ENCODE assay signal across 21 cellular contexts in genomic region chr20:16283307-16283706, GRCh38.
"Had no signal": no experiment of that assay in that cellular context is flagged by ENCODE, and none has a peak within 500 bp of the region (broad histone marks: within the 10 kb centered on the region; RNA-seq: fewer than 3 reads in every experiment).

No MANE protein-coding gene starts in this region.

- DNase-seq: activated B cell treated with CpG ODN at 0.5 μM for 24 hours; activated CD4-positive, alpha-beta T cell treated with anti-CD3 and anti-CD28 coated beads for 1 hour; activated CD4-positive, alpha-beta T cell treated with anti-CD3 and anti-CD28 coated beads, Interleukin-2, amount 10 ng/mL, durations not matched to agents 24 days and 14 days; activated CD4-positive, alpha-beta T cell treated with anti-CD3 and anti-CD28 coated beads, Interleukin-2, amount 50 U/mL, for 48 hours; activated CD8-positive, alpha-beta memory T cell treated with anti-CD3 and anti-CD28 coated beads, Interleukin-2, amount 10 ng/mL, durations not matched to agents 7 days and 5 days; activated effector memory CD4-positive, alpha-beta T cell treated with anti-CD3 and anti-CD28 coated beads, Interleukin-2, amount 50 U/mL, for 16 hours; activated naive CD4-positive, alpha-beta T cell treated with anti-CD3 and anti-CD28 coated beads for 36 hours; activated T-cell treated with anti-CD3 and anti-CD28 coated beads, Interleukin-2, amount 50 U/mL, for 24 hours; IMR-90; Kasumi-1; KBM-7; NCI-H1092; NCI-H1694; NCI-H2029; NCI-H2107; NCI-H226; NCI-H510A; NCI-H748 treated with DMSO at 0.1 percent for 48 hours; SIG-M5; T-helper 17 cell; T-helper 9 cell had no signal
